In the genomic region with DNA sequence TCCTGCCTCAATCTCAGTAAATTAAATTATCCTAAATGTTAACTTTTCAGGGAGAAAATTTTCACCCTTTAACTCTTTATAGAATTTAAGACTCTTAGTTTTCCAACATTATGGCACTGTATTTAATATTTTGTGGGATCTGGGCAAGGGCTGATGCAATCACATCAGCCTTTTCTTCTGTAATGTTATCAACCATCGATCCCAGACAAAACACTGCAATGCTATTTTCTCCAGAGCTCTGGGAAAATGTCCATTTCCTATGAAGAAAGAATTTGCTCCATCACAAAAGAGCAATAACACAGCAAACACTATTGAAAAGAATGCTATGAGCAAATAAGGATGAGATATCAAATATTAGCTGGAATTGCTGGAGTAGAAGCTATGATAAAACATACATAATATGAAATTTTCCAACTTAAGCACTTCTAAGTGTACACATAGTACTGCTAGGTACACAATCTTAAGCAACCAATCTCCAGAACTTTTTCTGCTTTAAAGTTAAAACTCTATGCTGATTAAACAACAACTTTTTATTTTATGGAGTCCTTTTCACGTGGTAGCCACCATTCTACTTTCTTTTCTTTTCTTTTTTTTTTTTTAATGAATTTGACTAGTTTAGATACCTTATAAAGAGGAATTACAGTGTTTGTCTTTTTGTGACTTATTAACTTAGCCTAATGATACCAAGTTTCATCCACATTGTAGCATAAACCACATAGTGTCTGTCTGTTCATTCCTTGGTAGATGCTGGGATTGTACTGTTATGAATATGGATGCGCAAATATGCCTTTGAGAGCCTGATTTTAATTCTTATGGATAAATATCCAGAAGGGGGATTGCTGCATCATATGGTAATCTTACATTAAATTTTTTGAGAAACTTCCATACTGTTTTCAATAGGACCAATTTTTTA, we compare ENCODE assay signal across 35 cellular contexts. TPM values are rescaled to one million over a fixed set of nuclear protein-coding genes. Genes with fewer than 3 reads are reported as not detected.
DNase-seq lines count a peak whose midpoint lies in the region; ATAC-seq and TF ChIP-seq lines count a peak whose summit lies in the region.
"Had no signal": no experiment of that assay in that cellular context is flagged by ENCODE, and none has a peak within 500 bp of the region (broad histone marks: within the 10 kb centered on the region; RNA-seq: fewer than 3 reads in every experiment).

No MANE protein-coding gene starts in this region.

- no peaks in the 10 kb centered on the region for H3K36me3 ChIP-seq in HUES64 (ENCODE audit: insufficient read depth, low read length)
- no peaks in the 10 kb centered on the region for H3K36me3 ChIP-seq in Peyer's patch
- H3K36me3 ChIP-seq: HAP-1, neutrophil, prostate gland, SJCRH30, upper lobe of right lung had no signal

- H3K4me3 Mint-ChIP-seq in nephron = no peak overlapping the region
- H3K4me3 Mint-ChIP-seq: activated CD4-positive, alpha-beta T cell treated with anti-CD3 and anti-CD28 coated beads for 36 hours; activated naive CD8-positive, alpha-beta T cell treated with anti-CD3 and anti-CD28 coated beads, Interleukin-2, amount 10 ng/mL, durations not matched to agents 7 days and 5 days; activated T-cell treated with anti-CD3 and anti-CD28 coated beads, Interleukin-2, amount 50 U/mL, for 24 hours; CD4-positive, alpha-beta T cell; effector memory CD8-positive, alpha-beta T cell had no signal

- TF ChIP-seq POLR2A in Peyer's patch (IDR thresholded peaks at IDR 0.05) = no peak

- H3K9me3 Mint-ChIP-seq in nephron = no peaks in the 10 kb centered on the region
- peaks cover 3 to 5% of the 10 kb centered on the region in 2 donors for H3K9me3 Mint-ChIP-seq in activated naive CD4-positive, alpha-beta T cell treated with anti-CD3 and anti-CD28 coated beads, Interleukin-2, amount 50 U/mL, for 72 hours
- H3K9me3 Mint-ChIP-seq: activated naive CD8-positive, alpha-beta T cell treated with anti-CD3 and anti-CD28 coated beads, Interleukin-2, amount 10 ng/mL, durations not matched to agents 7 days and 5 days; activated T-cell treated with anti-CD3 and anti-CD28 coated beads, Interleukin-2, amount 50 U/mL, for 24 hours; CD4-positive, alpha-beta T cell had no signal

- WGBS in HUES64 = 100% methylated on average over 3 of the region's 3 CpGs

- H3K4me3 ChIP-seq in HUES64 (ENCODE audit: low read length) = no peak overlapping the region
- no peak overlapping the region for H3K4me3 ChIP-seq in fibroblast of the aortic adventitia (ENCODE audit: low read depth, low read length)
- no peak overlapping the region for H3K4me3 ChIP-seq in Peyer's patch
- H3K4me3 ChIP-seq: GM12878, HAP-1, prostate gland, SJCRH30, upper lobe of right lung had no signal

- no peak for ATAC-seq in activated naive CD4-positive, alpha-beta T cell treated with anti-CD3 and anti-CD28 coated beads, Interleukin-2, amount 50 U/mL, for 72 hours
- ATAC-seq: activated CD4-positive, alpha-beta T cell treated with anti-CD3 and anti-CD28 coated beads for 36 hours; effector memory CD8-positive, alpha-beta T cell; GM12878; upper lobe of right lung had no signal

- TF ChIP-seq CTCF in 22Rv1 (IDR thresholded peaks at IDR 0.05) = no peak
- TF ChIP-seq CTCF in fibroblast of the aortic adventitia (IDR thresholded peaks at IDR 0.05; ENCODE audit: insufficient read depth, low read length) = no peak
- no peak for TF ChIP-seq CTCF in nephron (IDR thresholded peaks at IDR 0.05; ENCODE audit: unreplicated experiment in 3 of 3)
- TF ChIP-seq CTCF in GM13977 (IDR thresholded peaks at IDR 0.05; ENCODE audit: extremely low read depth, insufficient read depth, missing control alignments) = no peak
- no peak for TF ChIP-seq CTCF in Peyer's patch (IDR thresholded peaks at IDR 0.05)

- no peak overlapping the region for H3K9ac ChIP-seq in HUES64 (ENCODE audit: low read depth, low read length)

- peak overlapping the region; percentile 93 to 98 (median 94) for H3K27ac Mint-ChIP-seq in nephron
- no peak overlapping the region for H3K27ac Mint-ChIP-seq in activated naive CD4-positive, alpha-beta T cell treated with anti-CD3 and anti-CD28 coated beads, Interleukin-2, amount 50 U/mL, for 72 hours
- H3K27ac Mint-ChIP-seq: activated CD4-positive, alpha-beta T cell treated with anti-CD3 and anti-CD28 coated beads for 36 hours; activated naive CD8-positive, alpha-beta T cell treated with anti-CD3 and anti-CD28 coated beads, Interleukin-2, amount 10 ng/mL, durations not matched to agents 7 days and 5 days; activated T-cell treated with anti-CD3 and anti-CD28 coated beads, Interleukin-2, amount 50 U/mL, for 24 hours; CD4-positive, alpha-beta T cell; effector memory CD8-positive, alpha-beta T cell; naive B cell had no signal

- in situ Hi-C loops in GM13977 (cut with MboI; ENCODE audit: low pct_unique_long_range_greater_than_20kb, low sequenced_read_pairs, unreplicated experiment) = no loop called here

- H3K9me3 ChIP-seq in HUES64 (ENCODE audit: insufficient read depth, low read depth, low read length) (no peaks in the 10 kb centered on the region), Peyer's patch (no peaks in the 10 kb centered on the region)
- H3K9me3 ChIP-seq: HAP-1, neutrophil, prostate gland, SJCRH30, upper lobe of right lung had no signal

- H3K27me3 Mint-ChIP-seq in nephron (ENCODE audit: low read depth) = peaks cover 4% of the 10 kb centered on the region
- H3K27me3 Mint-ChIP-seq: activated naive CD8-positive, alpha-beta T cell treated with anti-CD3 and anti-CD28 coated beads, Interleukin-2, amount 10 ng/mL, durations not matched to agents 7 days and 5 days; effector memory CD8-positive, alpha-beta T cell; naive B cell had no signal

- peak; percentile 82 for DNase-seq in fibroblast of the aortic adventitia (ENCODE audit: low read depth)
- no peak for DNase-seq in GM13977 (ENCODE audit: low spot score)
- DNase-seq in activated naive CD4-positive, alpha-beta T cell treated with anti-CD3 and anti-CD28 coated beads, Interleukin-2, amount 50 U/mL, for 72 hours (ENCODE audit: low spot score in 2 of 2) = no peak
- no peak for DNase-seq in Peyer's patch
- DNase-seq in NCI-H1694 (lab: John Stamatoyannopoulos, UW) = no peak
- DNase-seq: activated CD4-positive, alpha-beta T cell treated with anti-CD3 and anti-CD28 coated beads for 36 hours; activated effector memory CD4-positive, alpha-beta T cell treated with anti-CD3 and anti-CD28 coated beads, Interleukin-2, amount 50 U/mL, for 16 hours; activated naive CD8-positive, alpha-beta T cell treated with anti-CD3 and anti-CD28 coated beads, Interleukin-2, amount 10 ng/mL, durations not matched to agents 7 days and 5 days; activated T-cell treated with anti-CD3 and anti-CD28 coated beads, Interleukin-2, amount 50 U/mL, for 24 hours; caudate nucleus; CD4-positive, alpha-beta T cell; cortex of kidney; effector memory CD8-positive, alpha-beta T cell; EL; glutamatergic neuron; islet precursor cell; Kasumi-1; midbrain; naive B cell; NCI-H1694 treated with DMSO at 0.1 percent for 48 hours; NCI-H446 treated with DMSO at 0.1 percent for 48 hours; RPMI8226; SJCRH30; stimulated activated CD4-positive, alpha-beta T cell treated with anti-CD3 and anti-CD28 coated beads, Interleukin-4, amount 100 ng/mL, for 24 hours; SW 1271; upper lobe of right lung had no signal

- H3K27ac ChIP-seq in 22Rv1 (peak overlapping the region; percentile 45), HUES64 (ENCODE audit: low read depth, low read length) (0 out of 2 replicates have a peak overlapping the region, but pooled peaks have one; percentile 95), Peyer's patch (no peak overlapping the region)
- H3K27ac ChIP-seq: neutrophil, SJCRH30, upper lobe of right lung had no signal

- no peaks in the 10 kb centered on the region for H3K36me3 Mint-ChIP-seq in nephron (ENCODE audit: low read depth)
- no peaks in the 10 kb centered on the region for H3K36me3 Mint-ChIP-seq in activated naive CD4-positive, alpha-beta T cell treated with anti-CD3 and anti-CD28 coated beads, Interleukin-2, amount 50 U/mL, for 72 hours
- H3K36me3 Mint-ChIP-seq: activated naive CD8-positive, alpha-beta T cell treated with anti-CD3 and anti-CD28 coated beads, Interleukin-2, amount 10 ng/mL, durations not matched to agents 7 days and 5 days; naive B cell had no signal

- peaks cover 35% of the 10 kb centered on the region for H3K4me1 Mint-ChIP-seq in nephron
- H3K4me1 Mint-ChIP-seq: activated CD4-positive, alpha-beta T cell treated with anti-CD3 and anti-CD28 coated beads for 36 hours; activated naive CD8-positive, alpha-beta T cell treated with anti-CD3 and anti-CD28 coated beads, Interleukin-2, amount 10 ng/mL, durations not matched to agents 7 days and 5 days had no signal

- H3K4me1 ChIP-seq in HUES64 (ENCODE audit: insufficient read depth, low read length) (peaks cover 42% of the 10 kb centered on the region), Peyer's patch (no peaks in the 10 kb centered on the region)
- H3K4me1 ChIP-seq: HAP-1, SJCRH30, upper lobe of right lung had no signal

- H3K27me3 ChIP-seq in HUES64 (ENCODE audit: insufficient read depth, low read length) = no peaks in the 10 kb centered on the region
- H3K27me3 ChIP-seq in Peyer's patch = no peaks in the 10 kb centered on the region
- H3K27me3 ChIP-seq: neutrophil, SJCRH30, upper lobe of right lung had no signal

RNA-seq across cellular contexts. Expression of a gene that starts 43.6 kb away (rescaled TPM):
- not detected for polyA plus RNA-seq in HUES64 (2013, experiment 1 of 2)
- polyA plus RNA-seq in HUES64 (2013, experiment 2 of 2) = not detected
- total RNA-seq in fibroblast of the aortic adventitia (ENCODE audit: low replicate concordance) (not detected in 2 replicates), Peyer's patch (100 to 1,000 TPM in 3 of 4 donors, 10 to 100 TPM in 1; 13.2 to 426 (median 176) TPM)
- not detected for total RNA-seq in activated naive CD4-positive, alpha-beta T cell treated with anti-CD3 and anti-CD28 coated beads, Interleukin-2, amount 50 U/mL, for 72 hours
- total RNA-seq: activated CD4-positive, alpha-beta T cell treated with anti-CD3 and anti-CD28 coated beads for 36 hours; activated CD8-positive, alpha-beta memory T cell treated with anti-CD3 and anti-CD28 coated beads for 36 hours; activated naive CD8-positive, alpha-beta T cell treated with anti-CD3 and anti-CD28 coated beads, Interleukin-2, amount 10 ng/mL, durations not matched to agents 7 days and 5 days; CD4-positive, alpha-beta T cell; fibroblast of villous mesenchyme; prostate gland; SJCRH30; upper lobe of right lung had no signal

Comparison
In these comparisons a context has a peak if more than half of its experiments do, and no peak if none do; other contexts are left out.
1. H3K27ac ChIP-seq: peak in 22Rv1 (single experiment) and HUES64 (single experiment); none in Peyer's patch (0 of 4).
2. H3K27ac Mint-ChIP-seq: peak in nephron (3 of 3); none in activated naive CD4-positive, alpha-beta T cell treated with anti-CD3 and anti-CD28 coated beads, Interleukin-2, amount 50 U/mL, for 72 hours (0 of 2).
3. RNA of a gene that starts 43.6 kb away (total RNA-seq): 13.2 to 426 TPM in Peyer's patch; not detected in fibroblast of the aortic adventitia and not detected in activated naive CD4-positive, alpha-beta T cell treated with anti-CD3 and anti-CD28 coated beads, Interleukin-2, amount 50 U/mL, for 72 hours; every median in the first group is over 10 times any median in the second.